In genomic region chr13:110963554-110963970, GRCh38 we compare ENCODE assay signal across 15 cellular contexts. TPM values are rescaled to one million over a fixed set of nuclear protein-coding genes. Genes with fewer than 3 reads are reported as not detected.
DNase-seq lines count a peak whose midpoint lies in the region; ATAC-seq, FAIRE-seq and TF ChIP-seq lines count a peak whose summit lies in the region.
"Had no signal": no experiment of that assay in that cellular context is flagged by ENCODE, and none has a peak within 500 bp of the region (broad histone marks: within the 10 kb centered on the region; RNA-seq: fewer than 3 reads in every experiment).

No MANE protein-coding gene starts in this region.

- peaks cover 2% of the 10 kb centered on the region for H3K27me3 Mint-ChIP-seq in activated CD4-positive, alpha-beta memory T cell treated with anti-CD3 and anti-CD28 coated beads, Interleukin-2, amount 10 ng/mL, durations not matched to agents 7 days and 5 days

- peaks cover 41% of the 10 kb centered on the region for H3K4me1 Mint-ChIP-seq in activated CD4-positive, alpha-beta memory T cell treated with anti-CD3 and anti-CD28 coated beads, Interleukin-2, amount 10 ng/mL, durations not matched to agents 7 days and 5 days

- no peak for TF ChIP-seq CTCF in A549 (IDR thresholded peaks at IDR 0.05)
- TF ChIP-seq CTCF in HCT116 (IDR thresholded peaks at IDR 0.05 in 2 of 3, conservative IDR thresholded peaks at IDR 0.05 in 1 of 3; ENCODE audit: borderline replicate concordance in 1 of 3, insufficient read depth in 1 of 3, low read depth in 2 of 3, low read length in 2 of 3) = no peak
- no peak for TF ChIP-seq CTCF in esophagus muscularis mucosa (IDR thresholded peaks at IDR 0.05)
- no peak for TF ChIP-seq CTCF in right atrium auricular region (IDR thresholded peaks at IDR 0.05)
- TF ChIP-seq CTCF in coronary artery (IDR thresholded peaks at IDR 0.05) = no peak

- TF ChIP-seq EP300 in A549 (IDR thresholded peaks at IDR 0.05) (no peak), esophagus muscularis mucosa (IDR thresholded peaks at IDR 0.05) (no peak)

- H3K9me3 Mint-ChIP-seq in activated CD4-positive, alpha-beta memory T cell treated with anti-CD3 and anti-CD28 coated beads, Interleukin-2, amount 10 ng/mL, durations not matched to agents 7 days and 5 days = peaks cover 58% of the 10 kb centered on the region

- H3K4me1 ChIP-seq in A549 (peaks cover 16% of the 10 kb centered on the region), HCT116 (ENCODE audit: control insufficient read depth in 1 of 2, insufficient read depth in 2 of 2, low read length in 2 of 2) (peaks cover 43 to 89% of the 10 kb centered on the region in 2 experiments), esophagus muscularis mucosa (no peaks in the 10 kb centered on the region), right atrium auricular region (no peaks in the 10 kb centered on the region)
- H3K4me1 ChIP-seq: BE2C had no signal

- POLR2A ChIA-PET in A549 (lab: Yijun Ruan, JAX) = no interaction called here
- POLR2A ChIA-PET in HCT116 (lab: Charles Lee) = no interaction called here
- POLR2A ChIA-PET in activated CD4-positive, alpha-beta memory T cell treated with anti-CD3 and anti-CD28 coated beads, Interleukin-2, amount 10 ng/mL, durations not matched to agents 7 days and 5 days (lab: Charles Lee) = interaction anchor here (1.1 kb wide), 1 partner anchor 48 kb away, joined by 3 read pairs; the partner anchor contains the start of gene ANKRD10

- BruUV-seq in HCT116 (replicated peaks; lab: Mats Ljungman, UMichigan) = no TSS peak

- H2AFZ ChIP-seq in HCT116 (ENCODE audit: low read depth, low read length, poor library complexity, severe bottlenecking) = no peak overlapping the region
- H2AFZ ChIP-seq: GM23248 had no signal

- H3K36me3 ChIP-seq in HCT116 (ENCODE audit: control insufficient read depth in 1 of 2, insufficient read depth in 2 of 2, low read length in 2 of 2) (peaks cover 0 to 3% of the 10 kb centered on the region in 2 experiments; a peak in 1 of 4 replicates), esophagus muscularis mucosa (no peaks in the 10 kb centered on the region), right atrium auricular region (no peaks in the 10 kb centered on the region)
- H3K36me3 ChIP-seq: BE2C had no signal

- TF ChIP-seq RAD21 in A549 (conservative IDR thresholded peaks at IDR 0.05 in 1 of 2, IDR thresholded peaks at IDR 0.05 in 1 of 2) = no peak
- TF ChIP-seq RAD21 in HCT116 (IDR thresholded peaks at IDR 0.05; ENCODE audit: low read depth) = no peak

- H3K27me3 ChIP-seq in HCT116 (ENCODE audit: insufficient read depth, low read length) (no peaks in the 10 kb centered on the region), esophagus muscularis mucosa (no peaks in the 10 kb centered on the region), right atrium auricular region (no peaks in the 10 kb centered on the region)

- H3K9me3 ChIP-seq in A549 (no peaks in the 10 kb centered on the region), HCT116 (ENCODE audit: control insufficient read depth in 1 of 2, insufficient read depth in 1 of 2, low read depth in 1 of 2, low read length in 2 of 2) (peaks cover 0 to 3% of the 10 kb centered on the region in 2 experiments; a peak in 1 of 4 replicates), esophagus muscularis mucosa (peaks cover 0 to 15% (median 14%) of the 10 kb centered on the region in 4 donors), right atrium auricular region (peaks cover 9 to 33% of the 10 kb centered on the region in 2 donors)
- H3K9me3 ChIP-seq: BE2C had no signal

- H4K20me1 ChIP-seq in HCT116 (ENCODE audit: insufficient read depth) = no peaks in the 10 kb centered on the region

- peaks cover 14% of the 10 kb centered on the region; the same call in 1 of the 2 replicates for H3K79me2 ChIP-seq in HCT116 (ENCODE audit: insufficient read depth, low read length)

- RAD21 ChIA-PET in HCT116 (lab: Charles Lee; ENCODE audit: low non-redundant PET in 1 of 2, low total read pairs in 2 of 2, uncharacterized antibody in 2 of 2, unreplicated experiment in 2 of 2) = no interaction called here

- peaks cover 73% of the 10 kb centered on the region for H3K36me3 Mint-ChIP-seq in activated CD4-positive, alpha-beta memory T cell treated with anti-CD3 and anti-CD28 coated beads, Interleukin-2, amount 10 ng/mL, durations not matched to agents 7 days and 5 days (ENCODE audit: low read depth)

- no peak for ATAC-seq in A549
- no peak for ATAC-seq in HCT116

- H3K27ac Mint-ChIP-seq in activated CD4-positive, alpha-beta memory T cell treated with anti-CD3 and anti-CD28 coated beads, Interleukin-2, amount 10 ng/mL, durations not matched to agents 7 days and 5 days = peak overlapping the region; percentile 93
- H3K27ac Mint-ChIP-seq: CD4-positive, alpha-beta memory T cell had no signal

- H3K27ac ChIP-seq in A549 (no peak overlapping the region), HCT116 (ENCODE audit: low read depth, low read length) (peak overlapping the region; percentile 99), esophagus muscularis mucosa (replicated peaks in 1 of 4) (no peak overlapping the region), right atrium auricular region (no peak overlapping the region), coronary artery (no peak overlapping the region)
- H3K27ac ChIP-seq: C4-2B, GM23248 had no signal

- FAIRE-seq in A549 (lab: Jason Lieb, UNC) = no peak
- FAIRE-seq: H54 had no signal

- H3K4me3 ChIP-seq in A549 (no peak overlapping the region), HCT116 (replicated peaks in 1 of 2; ENCODE audit: low read depth in 1 of 2, low read length in 2 of 2) (no peak overlapping the region), esophagus muscularis mucosa (no peak overlapping the region), right atrium auricular region (no peak overlapping the region), coronary artery (no peak overlapping the region)
- H3K4me3 ChIP-seq: GM23248 had no signal

- TF ChIP-seq POLR2A in A549 (IDR thresholded peaks at IDR 0.05; ENCODE audit: low read length) (no peak), HCT116 (IDR thresholded peaks at IDR 0.05; ENCODE audit: borderline replicate concordance, extremely low read depth, insufficient read depth, insufficient read length) (no peak), esophagus muscularis mucosa (IDR thresholded peaks at IDR 0.05; ENCODE audit: low read depth) (no peak)

- intact Hi-C loops in HCT116 (cut with micrococcal nuclease) = loop anchor here (10.0 kb wide), 1 partner anchor 249 kb away; the partner anchor contains the start of gene ING1
- intact Hi-C loops in esophagus muscularis mucosa (cut with DNase I) = no loop called here

- no peak overlapping the region for H3K4me2 ChIP-seq in A549
- peak overlapping the region; percentile 59 for H3K4me2 ChIP-seq in HCT116 (ENCODE audit: low read length)

- no peaks in the 10 kb centered on the region for H3K9me2 ChIP-seq in HCT116 (ENCODE audit: insufficient read depth)

- peak overlapping the region; percentile 62 for H3K9ac ChIP-seq in HCT116 (ENCODE audit: low read length)
- H3K9ac ChIP-seq: GM23248 had no signal

- CTCF ChIA-PET in A549 (lab: Yijun Ruan, JAX) (no interaction called here), HCT116 (lab: Charles Lee) (no interaction called here)
- CTCF ChIA-PET in activated CD4-positive, alpha-beta memory T cell treated with anti-CD3 and anti-CD28 coated beads, Interleukin-2, amount 10 ng/mL, durations not matched to agents 7 days and 5 days (lab: Charles Lee) = no interaction called here

- 97% methylated on average over 3 of the region's 3 CpGs for WGBS in A549 (ENCODE audit: missing lambda C conversion rate)
- WGBS in esophagus muscularis mucosa = 88% methylated on average over 3 of the region's 3 CpGs

- H3K4me3 Mint-ChIP-seq in activated CD4-positive, alpha-beta memory T cell treated with anti-CD3 and anti-CD28 coated beads, Interleukin-2, amount 10 ng/mL, durations not matched to agents 7 days and 5 days = no peak overlapping the region
- H3K4me3 Mint-ChIP-seq: CD4-positive, alpha-beta memory T cell had no signal

- DNase-seq in A549 (ENCODE audit: low read depth in 1 of 2, low spot score in 1 of 2) = no peak
- DNase-seq in HCT116 (ENCODE audit: low read depth, low spot score) = no peak
- no peak for DNase-seq in activated CD4-positive, alpha-beta memory T cell treated with anti-CD3 and anti-CD28 coated beads, Interleukin-2, amount 10 ng/mL, durations not matched to agents 7 days and 5 days
- peak; percentile 8 for DNase-seq in esophagus muscularis mucosa (ENCODE audit: extremely low spot score)
- DNase-seq in COLO668 (lab: John Stamatoyannopoulos, UW; ENCODE audit: unreplicated experiment) = no peak
- DNase-seq in right atrium auricular region (ENCODE audit: low spot score) = no peak
- DNase-seq in coronary artery (ENCODE audit: low spot score) = no peak
- DNase-seq: BE2C; CD4-positive, alpha-beta memory T cell; DMS53; GF-D8; GM23248; KG1 had no signal

TF ChIP-seq in A549, 52 proteins besides CTCF, POLR2A, EP300 and RAD21 (continues in another document):
- TF ChIP-seq NFE2L2 (conservative IDR thresholded peaks at IDR 0.05; ENCODE audit: low read length) = no peak
- peak; percentile 35; the same call in 1 of the 2 replicates for TF ChIP-seq ZNF302 (CRISPR knock-in tag; IDR thresholded peaks at IDR 0.05)

RNA-seq across cellular contexts. Expression of gene ANKRD10, which starts 48.7 kb away (rescaled TPM):
- 60.2 and 66.0 TPM in 2 replicates for polyA plus RNA-seq in A549 (2011; rRNA removed)
- polyA plus RNA-seq in A549 (2012; cell fraction: cytosol; rRNA removed) = 23.3 and 26.1 TPM in 2 replicates
- 72.9 and 89.4 TPM in 2 replicates for polyA plus RNA-seq in A549 (2012; cell fraction: nucleus; rRNA removed)
- 27.8 to 35.9 TPM (median 32.1 TPM) in 3 replicates for polyA plus RNA-seq in A549 (2017; fragmentation: RNase III; extraction: RNeasy Plus Mini Kit Qiagen cat#74134 plus additional on column Dnase treatment)
- polyA minus RNA-seq in A549 (2011; rRNA and poly(A)+ RNA removed) = 56.5 and 92.3 TPM in 2 replicates
- 173 TPM for total RNA-seq in HCT116 (2021; ENCODE audit: unreplicated experiment)
- polyA plus RNA-seq in HCT116 (2012) = 96.3 and 102 TPM in 2 replicates
- 100 to 1,000 TPM; 127 to 129 TPM for total RNA-seq in activated CD4-positive, alpha-beta memory T cell treated with anti-CD3 and anti-CD28 coated beads, Interleukin-2, amount 10 ng/mL, durations not matched to agents 7 days and 5 days
- total RNA-seq in esophagus muscularis mucosa = 100 to 1,000 TPM in 3 of 4 donors, 10 to 100 TPM in 1; 89.6 to 120 (median 110) TPM
- total RNA-seq in right atrium auricular region = 10 to 100 TPM; 46.2 to 47.5 TPM
